In genomic region chr5:581266-581665, GRCh38 we compare ENCODE assay signal across 24 cellular contexts.
"Had no signal": no experiment of that assay in that cellular context is flagged by ENCODE, and none has a peak within 500 bp of the region (broad histone marks: within the 10 kb centered on the region; RNA-seq: fewer than 3 reads in every experiment).

No MANE protein-coding gene starts in this region.

- H3K36me3 Mint-ChIP-seq: stimulated activated memory B cell treated with anti-CD40 and anti-IgM and Interleukin-4, amounts not matched to agents 10 μg/mL and 1 μg/mL and 100 μg/mL, for 72 hours; type B pancreatic cell had no signal

- H3K4me3 Mint-ChIP-seq: immature natural killer cell; memory B cell; naive B cell; nephron progenitor cell; stimulated activated memory B cell treated with anti-CD40 and anti-IgM and Interleukin-4, amounts not matched to agents 10 μg/mL and 1 μg/mL and 100 μg/mL, for 72 hours; stimulated activated naive CD8-positive, alpha-beta T cell treated with anti-CD3 and anti-CD28 coated beads, Interleukin-15, amount 100 ng/mL, for 72 hours; type B pancreatic cell had no signal

- DNase-seq: dermis blood vessel endothelial cell; esophagus squamous epithelium; foreskin fibroblast; glutamatergic neuron; immature natural killer cell; kidney; left cardiac atrium; left ventricle myocardium inferior; lower lobe of right lung; midbrain; naive B cell; nephron progenitor cell; psoas muscle; retina; spleen; stimulated activated CD4-positive, alpha-beta T cell treated with anti-CD3 and anti-CD28 coated beads, Interleukin-15, amount 100 ng/mL, for 24 hours; stimulated activated CD4-positive, alpha-beta T cell treated with anti-CD3 and anti-CD28 coated beads, Interleukin-1b, Interleukin-23, amount 100 ng/mL, for 48 hours; stimulated activated CD4-positive, alpha-beta T cell treated with anti-CD3 and anti-CD28 coated beads, Interleukin-4, amount 100 ng/mL, for 24 hours; stimulated activated naive CD8-positive, alpha-beta T cell treated with anti-CD3 and anti-CD28 coated beads, Interleukin-15, amount 100 ng/mL, for 72 hours; substantia nigra; uterus had no signal

- H3K4me1 Mint-ChIP-seq: immature natural killer cell; memory B cell; nephron progenitor cell; stimulated activated memory B cell treated with anti-CD40 and anti-IgM and Interleukin-4, amounts not matched to agents 10 μg/mL and 1 μg/mL and 100 μg/mL, for 72 hours; stimulated activated naive CD8-positive, alpha-beta T cell treated with anti-CD3 and anti-CD28 coated beads, Interleukin-15, amount 100 ng/mL, for 72 hours had no signal

- H3K27ac Mint-ChIP-seq: immature natural killer cell; memory B cell; naive B cell; nephron progenitor cell; stimulated activated memory B cell treated with anti-CD40 and anti-IgM and Interleukin-4, amounts not matched to agents 10 μg/mL and 1 μg/mL and 100 μg/mL, for 72 hours; stimulated activated naive CD8-positive, alpha-beta T cell treated with anti-CD3 and anti-CD28 coated beads, Interleukin-15, amount 100 ng/mL, for 72 hours; type B pancreatic cell had no signal

- H3K9me3 Mint-ChIP-seq: type B pancreatic cell had no signal
